32 cellular contexts compared by ENCODE assay signal in the genomic region with DNA sequence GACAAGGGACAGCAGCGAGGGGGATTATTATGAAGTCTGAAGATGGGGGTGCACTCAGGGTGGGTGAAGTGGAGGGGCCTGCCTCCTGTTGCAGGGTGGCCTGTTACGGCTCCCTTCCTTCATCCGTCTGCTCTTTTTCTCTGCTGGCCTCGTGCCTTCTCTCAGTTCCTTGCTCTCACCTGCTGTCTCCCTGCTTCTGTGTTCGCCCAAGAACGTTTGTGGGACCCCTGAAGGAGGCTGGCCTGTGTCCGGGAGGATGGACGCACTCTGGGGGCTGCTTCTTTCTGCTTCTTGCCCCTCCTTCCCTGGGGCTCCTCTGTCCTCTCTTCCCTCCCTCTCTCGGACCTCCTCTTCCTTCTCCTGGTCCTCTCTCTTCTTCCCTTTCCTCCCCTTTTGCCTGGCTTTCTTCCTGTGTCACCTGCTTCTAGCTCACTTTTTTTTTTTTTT. TPM values are rescaled to one million over a fixed set of nuclear protein-coding genes. Genes with fewer than 3 reads are reported as not detected.
"Had no signal": no experiment of that assay in that cellular context is flagged by ENCODE, and none has a peak within 500 bp of the region (broad histone marks: within the 10 kb centered on the region; RNA-seq: fewer than 3 reads in every experiment).

No MANE protein-coding gene starts in this region.

- H3K27ac ChIP-seq: coronary artery, esophagus squamous epithelium, heart right ventricle, left lung, neutrophil, parathyroid adenoma, prostate gland, right atrium auricular region, thoracic aorta, tibial nerve, upper lobe of left lung, uterus had no signal

- FAIRE-seq: endometrium, islet of Langerhans had no signal

- H3K27me3 ChIP-seq: esophagus squamous epithelium, neutrophil, right atrium auricular region, tibial nerve, upper lobe of left lung, uterus had no signal

- H2AFZ ChIP-seq: parathyroid adenoma had no signal

- H3K4me1 Mint-ChIP-seq: naive thymus-derived CD4-positive, alpha-beta T cell; nephron; stimulated activated memory B cell treated with anti-CD40 and anti-IgM and Interleukin-4, amounts not matched to agents 10 μg/mL and 1 μg/mL and 100 μg/mL, for 72 hours had no signal

- ATAC-seq: effector memory CD8-positive, alpha-beta T cell; heart right ventricle; left cardiac atrium; left lung; naive thymus-derived CD4-positive, alpha-beta T cell; sciatic nerve; stimulated activated naive CD8-positive, alpha-beta T cell treated with anti-CD3 and anti-CD28 coated beads, Interleukin-15, Interleukin-2, amounts not matched to agents 100 U/mL and 50 U/mL, for 24 hours had no signal

- H3K9me3 ChIP-seq: esophagus squamous epithelium, left lung, neutrophil, prostate gland, right atrium auricular region, thoracic aorta, upper lobe of left lung, uterus had no signal

- H3K36me3 Mint-ChIP-seq: naive thymus-derived CD4-positive, alpha-beta T cell; stimulated activated memory B cell treated with anti-CD40 and anti-IgM and Interleukin-4, amounts not matched to agents 10 μg/mL and 1 μg/mL and 100 μg/mL, for 72 hours had no signal

- DNase-seq: dermis blood vessel endothelial cell; effector memory CD8-positive, alpha-beta T cell; erythroblast; esophagus squamous epithelium; foreskin melanocyte; glutamatergic neuron; heart right ventricle; hippocampal formation; left cardiac atrium; left lung; mesenchymal stem cell; midbrain; naive thymus-derived CD4-positive, alpha-beta T cell; stimulated activated CD4-positive, alpha-beta T cell treated with anti-CD3 and anti-CD28 coated beads, Interleukin-4, amount 100 ng/mL, for 4 hours; stimulated activated naive CD8-positive, alpha-beta T cell treated with anti-CD3 and anti-CD28 coated beads, Interleukin-15, Interleukin-2, amounts not matched to agents 100 U/mL and 50 U/mL, for 24 hours; upper lobe of left lung; uterus had no signal

- H3K9me3 Mint-ChIP-seq: effector memory CD8-positive, alpha-beta T cell; nephron had no signal

- H3K79me2 ChIP-seq: parathyroid adenoma had no signal

- H3K36me3 ChIP-seq: esophagus squamous epithelium, heart right ventricle, left lung, neutrophil, prostate gland, right atrium auricular region, thoracic aorta, tibial nerve, upper lobe of left lung, uterus had no signal

- H3K4me1 ChIP-seq: esophagus squamous epithelium, heart right ventricle, left lung, parathyroid adenoma, prostate gland, right atrium auricular region, tibial nerve, upper lobe of left lung, uterus had no signal

- H3K27ac Mint-ChIP-seq: nephron; stimulated activated memory B cell treated with anti-CD40 and anti-IgM and Interleukin-4, amounts not matched to agents 10 μg/mL and 1 μg/mL and 100 μg/mL, for 72 hours had no signal

- H3K4me3 ChIP-seq: coronary artery, esophagus squamous epithelium, heart right ventricle, left lung, prostate gland, right atrium auricular region, thoracic aorta, tibial nerve, upper lobe of left lung, uterus had no signal

- H3K4me3 Mint-ChIP-seq: effector memory CD8-positive, alpha-beta T cell; naive thymus-derived CD4-positive, alpha-beta T cell; nephron; stimulated activated memory B cell treated with anti-CD40 and anti-IgM and Interleukin-4, amounts not matched to agents 10 μg/mL and 1 μg/mL and 100 μg/mL, for 72 hours had no signal

- H3K9ac ChIP-seq: parathyroid adenoma had no signal

RNA-seq across cellular contexts. Expression of a gene that starts 13.8 kb away (rescaled TPM):
- total RNA-seq: dermis blood vessel endothelial cell; heart right ventricle; kidney epithelial cell; left cardiac atrium; lung microvascular endothelial cell; naive thymus-derived CD4-positive, alpha-beta T cell; omental fat pad; right atrium auricular region; sciatic nerve; thoracic aorta; tibial nerve; upper lobe of left lung; uterus had no signal
- polyA plus RNA-seq: heart right ventricle; naive thymus-derived CD4-positive, alpha-beta T cell had no signal

RNA-seq across cellular contexts. Expression of a gene that starts 31.8 kb away (rescaled TPM):
- total RNA-seq: dermis blood vessel endothelial cell; heart right ventricle; kidney epithelial cell; left cardiac atrium; lung microvascular endothelial cell; naive thymus-derived CD4-positive, alpha-beta T cell; omental fat pad; right atrium auricular region; sciatic nerve; thoracic aorta; tibial nerve; uterus had no signal
- polyA plus RNA-seq: heart right ventricle; naive thymus-derived CD4-positive, alpha-beta T cell had no signal
